In the genomic region with DNA sequence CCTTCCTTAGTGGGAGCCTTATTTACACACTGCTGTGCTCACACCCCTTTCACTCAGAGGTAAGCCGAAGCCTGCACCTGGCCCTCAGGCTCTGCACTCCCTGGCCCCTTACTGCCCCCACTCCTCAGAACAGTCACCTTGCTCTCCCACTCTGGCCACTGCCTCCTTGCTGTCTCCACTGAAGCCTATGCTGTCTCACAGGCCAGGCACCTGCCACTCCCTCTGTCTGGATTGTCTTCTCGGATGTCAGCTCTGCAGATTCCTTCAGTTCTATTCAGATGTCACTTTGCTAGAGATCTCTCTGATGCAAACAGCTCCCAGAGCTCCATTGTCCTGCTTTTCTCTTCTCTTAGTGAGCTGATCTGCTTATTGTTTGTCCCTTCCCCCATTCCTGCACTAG, we compare ENCODE assay signal across 31 cellular contexts.
"Had no signal": no experiment of that assay in that cellular context is flagged by ENCODE, and none has a peak within 500 bp of the region (broad histone marks: within the 10 kb centered on the region; RNA-seq: fewer than 3 reads in every experiment).

No MANE protein-coding gene starts in this region.

- H3K4me3 ChIP-seq: adrenal gland, body of pancreas had no signal

- ATAC-seq: activated naive CD4-positive, alpha-beta T cell treated with anti-CD3 and anti-CD28 coated beads, Interleukin-2, amount 50 U/mL, for 72 hours; activated T-cell treated with anti-CD3 and anti-CD28 coated beads, Interleukin-2, amount 50 U/mL, for 4 hours; body of pancreas; Panc1; SK-N-SH treated with all-trans-retinoic acid at 6 μM for 48 hours; T-cell had no signal

- H3K9me3 ChIP-seq: adrenal gland, body of pancreas had no signal

- H3K4me2 ChIP-seq: KMS-11 had no signal

- H3K27me3 ChIP-seq: adrenal gland, body of pancreas had no signal

- H3K4me1 ChIP-seq: adrenal gland, body of pancreas had no signal

- H3K36me3 ChIP-seq: adrenal gland had no signal

- DNase-seq: activated B cell treated with CpG ODN at 0.5 μM for 24 hours; activated CD4-positive, alpha-beta memory T cell treated with anti-CD3 and anti-CD28 coated beads for 36 hours; activated CD4-positive, alpha-beta T cell treated with anti-CD3 and anti-CD28 coated beads for 4 hours; activated CD4-positive, alpha-beta T cell treated with anti-CD3 and anti-CD28 coated beads, Interleukin-2, amount 50 U/mL, for 1 hour; activated CD4-positive, CD25-positive, alpha-beta regulatory T cell treated with anti-CD3 and anti-CD28 coated beads, Interleukin-2, amount 50 U/mL, for 72 hours; activated CD8-positive, alpha-beta memory T cell treated with anti-CD3 and anti-CD28 coated beads, Interleukin-2, amount 50 U/mL, for 4 hours; activated gamma-delta T cell treated with Interleukin-2 at 50 U/mL for 16 hours; activated naive CD4-positive, alpha-beta T cell treated with anti-CD3 and anti-CD28 coated beads for 36 hours; activated T-cell treated with anti-CD3 and anti-CD28 coated beads for 4 hours; activated T-cell treated with anti-CD3 and anti-CD28 coated beads, Interleukin-2, amount 50 U/mL, for 4 hours; adrenal gland; body of pancreas; central memory CD4-positive, alpha-beta T cell; MM.1S; MV-4-11; NCI-H1092; NCI-H1436 treated with DMSO at 0.1 percent for 48 hours; NCI-H1694 treated with DMSO at 0.1 percent for 48 hours; NCI-H2029; NCI-H2107; NCI-H226; NCI-H524 treated with DMSO at 0.1 percent for 48 hours; SIG-M5; T-cell; T-helper 2 cell; T-helper 9 cell had no signal

- H3K27ac ChIP-seq: adrenal gland, body of pancreas, KMS-11, VCaP had no signal

- H3K9ac ChIP-seq: KMS-11 had no signal
